8 cellular contexts compared by ENCODE assay signal in the genomic region with DNA sequence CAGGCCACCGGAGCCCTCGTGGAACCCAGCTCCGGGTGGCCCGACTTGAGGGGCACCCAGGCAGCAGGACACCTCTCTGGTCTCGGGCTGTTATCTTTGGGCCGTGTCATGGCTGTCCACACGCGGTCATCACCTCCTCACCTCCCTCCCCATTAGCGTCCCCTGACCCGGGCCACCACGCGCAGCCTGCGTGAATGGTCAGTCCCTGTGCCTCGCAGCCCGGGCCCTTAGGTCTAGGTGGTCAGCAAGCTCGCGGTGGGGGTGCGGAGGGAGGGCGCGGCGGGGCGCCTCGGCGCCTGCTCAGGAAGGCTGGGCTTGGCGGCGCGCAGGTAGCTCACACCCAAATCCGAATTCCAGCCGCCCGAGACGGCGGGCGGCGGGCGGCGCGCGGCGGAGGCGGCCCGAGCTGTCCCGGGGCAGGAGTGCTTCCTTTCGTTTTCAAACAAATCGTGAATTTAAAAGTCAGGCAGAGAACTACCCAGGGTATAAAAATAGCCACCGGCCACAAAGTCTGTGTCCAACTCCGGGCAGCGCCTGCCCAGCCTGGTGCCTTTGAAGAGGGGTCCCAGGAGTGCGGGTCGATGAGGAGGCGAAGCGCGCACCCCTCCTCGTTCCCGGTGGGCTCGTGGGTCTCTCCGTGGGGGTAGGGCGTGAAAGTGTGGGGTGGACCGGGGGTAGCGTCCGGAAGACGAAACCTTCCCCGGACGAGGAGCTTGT. TPM values are rescaled to one million over a fixed set of nuclear protein-coding genes. Genes with fewer than 3 reads are reported as not detected.
DNase-seq lines count a peak whose midpoint lies in the region; ATAC-seq and TF ChIP-seq lines count a peak whose summit lies in the region.

No MANE protein-coding gene starts in this region.

- H3K27me3 ChIP-seq in testis, result no peaks in the 10 kb centered on the region

- CTCF ChIA-PET in RWPE1 (lab: Yijun Ruan, JAX), result interaction anchor here (0.6 to 1.0 kb wide), 5 partner anchors 60 to 317 kb away, joined by 3 to 4 read pairs (median 3); no protein-coding TSS in a partner anchor

- H3K27ac ChIP-seq in RWPE1 (peak overlapping the region; percentile 99), coronary artery (peak overlapping the region; percentile 99 to 100), testis (peak overlapping the region; percentile 88 to 95)

- TF ChIP-seq POLR2A in lower leg skin (IDR thresholded peaks at IDR 0.05), result no peak
- no peak for TF ChIP-seq POLR2A in testis (IDR thresholded peaks at IDR 0.05)

- peak; percentile 79 for DNase-seq in RWPE1 (ENCODE audit: low spot score)
- peak; percentile 87 for DNase-seq in coronary artery (ENCODE audit: low spot score)
- peak in 1 of 2 donors; percentile 54 for DNase-seq in lower leg skin (ENCODE audit: low spot score in 2 of 2)
- peak; percentile 58 for DNase-seq in testis
- no peak for DNase-seq in GDM1 (lab: John Stamatoyannopoulos, UW)
- DNase-seq in NCI-H187 treated with DMSO at 0.1 percent for 48 hours (lab: John Stamatoyannopoulos, UW), result no peak

- no peak for ATAC-seq in GM21515 (IDR thresholded peaks at IDR 0.05; ENCODE audit: unreplicated experiment)

- peaks cover 48% of the 10 kb centered on the region for H3K4me1 ChIP-seq in testis

- H3K9me3 ChIP-seq in testis, result no peaks in the 10 kb centered on the region

- TF ChIP-seq CTCF in GM12875 (IDR thresholded peaks at IDR 0.05; ENCODE audit: borderline replicate concordance, insufficient read depth, low read depth, low read length), result no peak
- TF ChIP-seq CTCF in RWPE1 (conservative IDR thresholded peaks at IDR 0.05; ENCODE audit: low read depth), result no peak
- TF ChIP-seq CTCF in coronary artery (IDR thresholded peaks at IDR 0.05), result no peak
- no peak for TF ChIP-seq CTCF in lower leg skin (IDR thresholded peaks at IDR 0.05)
- TF ChIP-seq CTCF in testis (IDR thresholded peaks at IDR 0.05), result no peak

- intact Hi-C loops in lower leg skin (cut with DNase I; ENCODE audit: low total_unique reads), result no loop called here
- intact Hi-C loops in testis (cut with DNase I; ENCODE audit: low total_unique reads), result no loop called here

- POLR2A ChIA-PET in RWPE1 (lab: Yijun Ruan, JAX; ENCODE audit: low non-redundant PET), result interaction anchor here (0.6 to 2.1 kb wide), 8 partner anchors 22 to 613 kb away, joined by 3 to 9 read pairs (median 5); no protein-coding TSS in a partner anchor

- H3K4me3 ChIP-seq in GM12875 (ENCODE audit: low read depth, low read length) (peak overlapping the region; percentile 41), coronary artery (peak overlapping the region; percentile 97), lower leg skin (ENCODE audit: low read depth, poor library complexity, severe bottlenecking) (peak overlapping the region; percentile 44), testis (peak overlapping the region; percentile 60 to 74)

- 5 to 9% methylated on average over 55 to 58 of the region's 63 CpGs for WGBS in lower leg skin, 2 donors
- 0 to 7% methylated on average over 17 to 53 of the region's 63 CpGs for WGBS in testis, 2 donors

- H3K36me3 ChIP-seq in testis (ENCODE audit: low read depth, missing control alignments), result no peaks in the 10 kb centered on the region

RNA-seq across cellular contexts. Expression of gene RXRA, which starts 1.0 kb away (rescaled TPM):
- total RNA-seq in lower leg skin (100 to 1,000 TPM; 143 to 242 (median 166) TPM), testis (10 to 100 TPM; 47.3 to 61.0 TPM)
- polyA plus RNA-seq in testis (ENCODE audit: insufficient read depth, low read depth, low replicate concordance), result 31.3 TPM

Comparison
In these comparisons a context has a peak if more than half of its experiments do, and no peak if none do; other contexts are left out.
1. H3K4me3 ChIP-seq: peak in every context shown above with its lines; median percentile 97 in coronary artery; 67 in testis; 44 in lower leg skin; 41 in GM12875.
2. DNase-seq: peak in RWPE1 (single experiment), coronary artery (single experiment) and testis (single experiment); none in GDM1 (single experiment) and NCI-H187 treated with DMSO at 0.1 percent for 48 hours (single experiment).
3. Peak in every context shown above with its lines, with median percentiles within 50 percentile points of each other: H3K27ac ChIP-seq.